ENCODE assay signal across 29 cellular contexts in genomic region chr7:28418311-28418710, GRCh38. TPM values are rescaled to one million over a fixed set of nuclear protein-coding genes. Genes with fewer than 3 reads are reported as not detected.
"Had no signal": no experiment of that assay in that cellular context is flagged by ENCODE, and none has a peak within 500 bp of the region (broad histone marks: within the 10 kb centered on the region; RNA-seq: fewer than 3 reads in every experiment).

No MANE protein-coding gene starts in this region.

- H3K4me3 ChIP-seq: adrenal gland, gastroesophageal sphincter, heart left ventricle, ovary, prostate gland, tibial nerve had no signal

- H3K4me3 Mint-ChIP-seq: activated CD4-positive, alpha-beta T cell treated with anti-CD3 and anti-CD28 coated beads, Interleukin-2, amount 10 ng/mL, durations not matched to agents 7 days and 5 days; activated CD8-positive, alpha-beta memory T cell treated with anti-CD3 and anti-CD28 coated beads, Interleukin-2, amount 10 ng/mL, durations not matched to agents 7 days and 5 days; activated CD8-positive, alpha-beta T cell treated with anti-CD3 and anti-CD28 coated beads for 36 hours; activated naive CD4-positive, alpha-beta T cell treated with anti-CD3 and anti-CD28 coated beads, Interleukin-2, amount 50 U/mL, for 24 hours; activated T-helper 1 cell treated with anti-CD3 and anti-CD28 coated beads, Interleukin-12 subunit alpha, Interleukin-12 subunit beta, Interleukin-2, Interleukin-4 antibody, amounts not matched to agents 30 ng/mL and 10 ng/mL and 1 ng/mL, durations not matched to agents 14 hours and 24 hours and 36 hours; memory B cell; stimulated activated naive CD8-positive, alpha-beta T cell treated with anti-CD3 and anti-CD28 coated beads, Interleukin-15, Interleukin-2, amounts not matched to agents 100 ng/mL and 50 ng/mL, for 24 hours; T-helper 2 cell treated with Interferon-gamma antibody and Interleukin-4, amounts not matched to agents 5 μg/mL and 100 μg/mL, for 36 hours had no signal

- H3K27ac ChIP-seq: adrenal gland, neutrophil, prostate gland, WERI-Rb-1 had no signal

- H3K4me1 Mint-ChIP-seq: activated CD4-positive, alpha-beta T cell treated with anti-CD3 and anti-CD28 coated beads, Interleukin-2, amount 10 ng/mL, durations not matched to agents 7 days and 5 days; activated CD8-positive, alpha-beta memory T cell treated with anti-CD3 and anti-CD28 coated beads, Interleukin-2, amount 10 ng/mL, durations not matched to agents 7 days and 5 days; activated naive CD4-positive, alpha-beta T cell treated with anti-CD3 and anti-CD28 coated beads, Interleukin-2, amount 50 U/mL, for 24 hours; memory B cell had no signal

- ATAC-seq: activated CD8-positive, alpha-beta memory T cell treated with anti-CD3 and anti-CD28 coated beads, Interleukin-2, amount 10 ng/mL, durations not matched to agents 7 days and 5 days; activated CD8-positive, alpha-beta T cell treated with anti-CD3 and anti-CD28 coated beads for 36 hours; gastroesophageal sphincter; right cardiac atrium had no signal

- H3K9me3 ChIP-seq: adrenal gland, gastroesophageal sphincter, heart left ventricle, neutrophil, ovary, prostate gland, tibial nerve had no signal

- H3K36me3 Mint-ChIP-seq: activated CD8-positive, alpha-beta memory T cell treated with anti-CD3 and anti-CD28 coated beads, Interleukin-2, amount 10 ng/mL, durations not matched to agents 7 days and 5 days; activated naive CD4-positive, alpha-beta T cell treated with anti-CD3 and anti-CD28 coated beads, Interleukin-2, amount 50 U/mL, for 24 hours; memory B cell had no signal

- H3K9me3 Mint-ChIP-seq: activated CD4-positive, alpha-beta T cell treated with anti-CD3 and anti-CD28 coated beads, Interleukin-2, amount 10 ng/mL, durations not matched to agents 7 days and 5 days; activated CD8-positive, alpha-beta T cell treated with anti-CD3 and anti-CD28 coated beads for 36 hours; activated naive CD4-positive, alpha-beta T cell treated with anti-CD3 and anti-CD28 coated beads, Interleukin-2, amount 50 U/mL, for 24 hours; activated T-helper 1 cell treated with anti-CD3 and anti-CD28 coated beads, Interleukin-12 subunit alpha, Interleukin-12 subunit beta, Interleukin-2, Interleukin-4 antibody, amounts not matched to agents 30 ng/mL and 10 ng/mL and 1 ng/mL, durations not matched to agents 14 hours and 24 hours and 36 hours; memory B cell; nephron; stimulated activated naive CD8-positive, alpha-beta T cell treated with anti-CD3 and anti-CD28 coated beads, Interleukin-15, Interleukin-2, amounts not matched to agents 100 ng/mL and 50 ng/mL, for 24 hours; T-helper 2 cell treated with Interferon-gamma antibody and Interleukin-4, amounts not matched to agents 5 μg/mL and 100 μg/mL, for 36 hours had no signal

- H3K36me3 ChIP-seq: adrenal gland, gastroesophageal sphincter, heart left ventricle, neutrophil, ovary, prostate gland, tibial nerve, WERI-Rb-1 had no signal

- H3K4me1 ChIP-seq: prostate gland had no signal

- FAIRE-seq: astrocyte, colon, endothelial cell of umbilical vein, islet of Langerhans had no signal

- H3K27me3 ChIP-seq: adrenal gland, gastroesophageal sphincter, ovary, tibial nerve had no signal

- DNase-seq: activated CD4-positive, alpha-beta T cell treated with anti-CD3 and anti-CD28 coated beads, Interleukin-2, amount 10 ng/mL, durations not matched to agents 7 days and 5 days; activated CD4-positive, CD25-positive, alpha-beta regulatory T cell treated with anti-CD3 and anti-CD28 coated beads, Interleukin-2, amount 50 U/mL, for 72 hours; activated CD8-positive, alpha-beta memory T cell treated with anti-CD3 and anti-CD28 coated beads, Interleukin-2, amount 10 ng/mL, durations not matched to agents 7 days and 5 days; activated CD8-positive, alpha-beta T cell treated with anti-CD3 and anti-CD28 coated beads for 36 hours; activated gamma-delta T cell; central memory CD4-positive, alpha-beta T cell; effector memory CD4-positive, alpha-beta T cell; heart left ventricle; left cardiac atrium; ovary; right cardiac atrium; stimulated activated CD4-positive, alpha-beta T cell treated with anti-CD3 and anti-CD28 coated beads, Interleukin-12 subunit alpha, Interleukin-12 subunit beta, amount 100 ng/mL, for 4 hours; stimulated activated CD4-positive, alpha-beta T cell treated with anti-CD3 and anti-CD28 coated beads, Interleukin-4, amount 100 ng/mL, for 4 hours; WERI-Rb-1 had no signal

- H3K27ac Mint-ChIP-seq: activated CD4-positive, alpha-beta T cell treated with anti-CD3 and anti-CD28 coated beads, Interleukin-2, amount 10 ng/mL, durations not matched to agents 7 days and 5 days; activated CD8-positive, alpha-beta memory T cell treated with anti-CD3 and anti-CD28 coated beads, Interleukin-2, amount 10 ng/mL, durations not matched to agents 7 days and 5 days; activated CD8-positive, alpha-beta T cell treated with anti-CD3 and anti-CD28 coated beads for 36 hours; activated naive CD4-positive, alpha-beta T cell treated with anti-CD3 and anti-CD28 coated beads, Interleukin-2, amount 50 U/mL, for 24 hours; activated T-helper 1 cell treated with anti-CD3 and anti-CD28 coated beads, Interleukin-12 subunit alpha, Interleukin-12 subunit beta, Interleukin-2, Interleukin-4 antibody, amounts not matched to agents 30 ng/mL and 10 ng/mL and 1 ng/mL, durations not matched to agents 14 hours and 24 hours and 36 hours; memory B cell; stimulated activated naive CD8-positive, alpha-beta T cell treated with anti-CD3 and anti-CD28 coated beads, Interleukin-15, Interleukin-2, amounts not matched to agents 100 ng/mL and 50 ng/mL, for 24 hours; T-helper 2 cell treated with Interferon-gamma antibody and Interleukin-4, amounts not matched to agents 5 μg/mL and 100 μg/mL, for 36 hours had no signal

RNA-seq across cellular contexts. Expression of gene CREB5, which starts 6.0 kb away (rescaled TPM):
- total RNA-seq: activated CD4-positive, alpha-beta T cell treated with anti-CD3 and anti-CD28 coated beads, Interleukin-2, amount 10 ng/mL, durations not matched to agents 7 days and 5 days; activated CD8-positive, alpha-beta memory T cell treated with anti-CD3 and anti-CD28 coated beads, Interleukin-2, amount 10 ng/mL, durations not matched to agents 7 days and 5 days; activated T-helper 1 cell treated with anti-CD3 and anti-CD28 coated beads, Interleukin-12 subunit alpha, Interleukin-12 subunit beta, Interleukin-2, Interleukin-4 antibody, amounts not matched to agents 30 ng/mL and 10 ng/mL and 1 ng/mL, durations not matched to agents 14 hours and 24 hours and 36 hours had no signal
